In genomic region chr3:183349421-183350157, GRCh38 we compare ENCODE assay signal across 18 cellular contexts.
A peak's percentile ranks its signal among the peaks of the same experiment; 100 is the strongest.
DNase-seq lines count a peak whose midpoint lies in the region; ATAC-seq lines count a peak whose summit lies in the region.
"Had no signal": no experiment of that assay in that cellular context is flagged by ENCODE, and none has a peak within 500 bp of the region (broad histone marks: within the 10 kb centered on the region; RNA-seq: fewer than 3 reads in every experiment).

No MANE protein-coding gene starts in this region.

- peak overlapping the region; percentile 6 for H3K27ac Mint-ChIP-seq in activated T-helper 1 cell treated with anti-CD3 and anti-CD28 coated beads, Interleukin-12 subunit alpha, Interleukin-12 subunit beta, Interleukin-2, Interleukin-4 antibody, amounts not matched to agents 30 ng/mL and 10 ng/mL and 1 ng/mL, durations not matched to agents 14 hours and 24 hours and 36 hours

- H3K27me3 ChIP-seq in mucosa of rectum (ENCODE audit: control insufficient read depth in 2 of 2, insufficient read depth in 2 of 2, low read length in 2 of 2) = no peaks in the 10 kb centered on the region
- H3K27me3 ChIP-seq: sigmoid colon had no signal

- peaks cover 13% of the 10 kb centered on the region for H3K27me3 Mint-ChIP-seq in activated T-helper 1 cell treated with anti-CD3 and anti-CD28 coated beads, Interleukin-12 subunit alpha, Interleukin-12 subunit beta, Interleukin-2, Interleukin-4 antibody, amounts not matched to agents 30 ng/mL and 10 ng/mL and 1 ng/mL, durations not matched to agents 14 hours and 24 hours and 36 hours (ENCODE audit: insufficient read depth)

- H3K9ac ChIP-seq in mucosa of rectum (ENCODE audit: low read depth in 1 of 2, low read length in 2 of 2) = peak overlapping the region in 1 of 2 donors; percentile 52

- ATAC-seq in GM21717 (IDR thresholded peaks at IDR 0.05; ENCODE audit: unreplicated experiment) (no peak), GM21786 (IDR thresholded peaks at IDR 0.05; ENCODE audit: unreplicated experiment) (no peak)
- ATAC-seq: GM12878 had no signal

- H3K27ac ChIP-seq in mucosa of rectum (ENCODE audit: low read depth in 2 of 2, low read length in 2 of 2) = peak overlapping the region; percentile 29 to 70
- H3K27ac ChIP-seq: sigmoid colon, tibial artery had no signal

- H3K4me3 Mint-ChIP-seq in activated T-helper 1 cell treated with anti-CD3 and anti-CD28 coated beads, Interleukin-12 subunit alpha, Interleukin-12 subunit beta, Interleukin-2, Interleukin-4 antibody, amounts not matched to agents 30 ng/mL and 10 ng/mL and 1 ng/mL, durations not matched to agents 14 hours and 24 hours and 36 hours = no peak overlapping the region

- H3K36me3 ChIP-seq in mucosa of rectum (ENCODE audit: control insufficient read depth in 2 of 2, insufficient read depth in 2 of 2, low read length in 2 of 2) = no peaks in the 10 kb centered on the region
- H3K36me3 ChIP-seq: sigmoid colon, tibial artery had no signal

- peaks cover 24% of the 10 kb centered on the region for H3K9me3 Mint-ChIP-seq in activated T-helper 1 cell treated with anti-CD3 and anti-CD28 coated beads, Interleukin-12 subunit alpha, Interleukin-12 subunit beta, Interleukin-2, Interleukin-4 antibody, amounts not matched to agents 30 ng/mL and 10 ng/mL and 1 ng/mL, durations not matched to agents 14 hours and 24 hours and 36 hours

- H3K36me3 Mint-ChIP-seq in activated T-helper 1 cell treated with anti-CD3 and anti-CD28 coated beads, Interleukin-12 subunit alpha, Interleukin-12 subunit beta, Interleukin-2, Interleukin-4 antibody, amounts not matched to agents 30 ng/mL and 10 ng/mL and 1 ng/mL, durations not matched to agents 14 hours and 24 hours and 36 hours (ENCODE audit: low read depth) = peaks cover 15% of the 10 kb centered on the region

- DNase-seq in NCI-H748 (lab: John Stamatoyannopoulos, UW; ENCODE audit: unreplicated experiment) (peak; percentile 42), NCI-H748 treated with DMSO at 0.1 percent for 48 hours (lab: John Stamatoyannopoulos, UW) (no peak), cerebellum (ENCODE audit: low spot score) (no peak)
- peak; percentile 69 for DNase-seq in Jurkat, Clone E6-1 (ENCODE audit: low read depth, low spot score)
- DNase-seq in activated T-helper 1 cell treated with anti-CD3 and anti-CD28 coated beads, Interleukin-12 subunit alpha, Interleukin-12 subunit beta, Interleukin-2, Interleukin-4 antibody, amounts not matched to agents 30 ng/mL and 10 ng/mL and 1 ng/mL, durations not matched to agents 14 hours and 24 hours and 36 hours (ENCODE audit: low spot score) = no peak
- DNase-seq: activated T-cell treated with anti-CD3 and anti-CD28 coated beads, Interleukin-2, amount 50 U/mL, for 48 hours; amygdala; mesenchymal stem cell; NCI-H187; NCI-H526; RPMI8226; sigmoid colon; stimulated activated CD4-positive, alpha-beta T cell treated with anti-CD3 and anti-CD28 coated beads, Interleukin-2, amount 100 ng/mL, for 48 hours; tibial artery had no signal

- H3K4me1 ChIP-seq in mucosa of rectum (ENCODE audit: control insufficient read depth in 2 of 2, insufficient read depth in 2 of 2, low read length in 2 of 2) = peaks cover 0 to 5% of the 10 kb centered on the region in 2 donors
- H3K4me1 ChIP-seq: sigmoid colon, tibial artery had no signal

- intact Hi-C loops in activated T-helper 1 cell treated with anti-CD3 and anti-CD28 coated beads, Interleukin-12 subunit alpha, Interleukin-12 subunit beta, Interleukin-2, Interleukin-4 antibody, amounts not matched to agents 30 ng/mL and 10 ng/mL and 1 ng/mL, durations not matched to agents 14 hours and 24 hours and 36 hours (cut with micrococcal nuclease) = loop anchor here (5.0 kb wide), 1 partner anchor 42 kb away; no protein-coding TSS in a partner anchor

- H3K4me3 ChIP-seq in Jurkat, Clone E6-1 (ENCODE audit: low read length) = peak overlapping the region; percentile 27
- H3K4me3 ChIP-seq in mucosa of rectum (ENCODE audit: low read length in 2 of 2) = no peak overlapping the region
- H3K4me3 ChIP-seq: GM12878, sigmoid colon, tibial artery had no signal

- H3K9me3 ChIP-seq in mucosa of rectum (ENCODE audit: control insufficient read depth in 2 of 2, low read length in 2 of 2) = no peaks in the 10 kb centered on the region

- H3K4me1 Mint-ChIP-seq in activated T-helper 1 cell treated with anti-CD3 and anti-CD28 coated beads, Interleukin-12 subunit alpha, Interleukin-12 subunit beta, Interleukin-2, Interleukin-4 antibody, amounts not matched to agents 30 ng/mL and 10 ng/mL and 1 ng/mL, durations not matched to agents 14 hours and 24 hours and 36 hours (ENCODE audit: low read depth) = peaks cover 16% of the 10 kb centered on the region

Comparison
In these comparisons a context has a peak if more than half of its experiments do, and no peak if none do; other contexts are left out.
1. DNase-seq: peak in NCI-H748 (single experiment) and Jurkat, Clone E6-1 (single experiment); none in NCI-H748 treated with DMSO at 0.1 percent for 48 hours (single experiment), activated T-helper 1 cell treated with anti-CD3 and anti-CD28 coated beads, Interleukin-12 subunit alpha, Interleukin-12 subunit beta, Interleukin-2, Interleukin-4 antibody, amounts not matched to agents 30 ng/mL and 10 ng/mL and 1 ng/mL, durations not matched to agents 14 hours and 24 hours and 36 hours (single experiment) and cerebellum (single experiment).